28 cellular contexts compared by ENCODE assay signal in genomic region chr7:153398789-153399553, GRCh38.
"Had no signal": no experiment of that assay in that cellular context is flagged by ENCODE, and none has a peak within 500 bp of the region (broad histone marks: within the 10 kb centered on the region; RNA-seq: fewer than 3 reads in every experiment).

No MANE protein-coding gene starts in this region.

- H3K4me3 ChIP-seq: stomach, suprapubic skin, testis, thoracic aorta, thyroid gland, tibial artery, tibial nerve, transverse colon, upper lobe of left lung, upper lobe of right lung, uterus, vagina had no signal

- H3K4me1 ChIP-seq: stomach, suprapubic skin, testis, tibial artery, tibial nerve, transverse colon, upper lobe of left lung, upper lobe of right lung, uterus, vagina had no signal

- H3K27me3 ChIP-seq: stomach, suprapubic skin, testis, thyroid gland, tibial artery, tibial nerve, transverse colon, upper lobe of left lung, upper lobe of right lung, uterus, vagina had no signal

- ATAC-seq: stimulated activated memory B cell treated with anti-CD40 and anti-IgM and Interleukin-4, amounts not matched to agents 10 μg/mL and 1 μg/mL and 100 μg/mL, for 72 hours; stimulated activated naive B cell treated with anti-CD40 and anti-IgM and Interleukin-4, amounts not matched to agents 10 μg/mL and 1 μg/mL and 100 μg/mL, for 72 hours; stimulated activated naive CD8-positive, alpha-beta T cell treated with anti-CD3 and anti-CD28 coated beads, Interleukin-15, amount 100 ng/mL, for 72 hours; stimulated activated naive CD8-positive, alpha-beta T cell treated with anti-CD3 and anti-CD28 coated beads, Interleukin-15, Interleukin-2, amounts not matched to agents 100 U/mL and 50 U/mL, for 24 hours; upper lobe of right lung had no signal

- H3K27ac ChIP-seq: stomach, suprapubic skin, testis, thoracic aorta, thyroid gland, tibial artery, tibial nerve, transverse colon, upper lobe of left lung, upper lobe of right lung, uterus, vagina had no signal

- H3K36me3 Mint-ChIP-seq: stimulated activated memory B cell treated with anti-CD40 and anti-IgM and Interleukin-4, amounts not matched to agents 10 μg/mL and 1 μg/mL and 100 μg/mL, for 72 hours; stimulated activated naive B cell treated with anti-CD40 and anti-IgM and Interleukin-4, amounts not matched to agents 10 μg/mL and 1 μg/mL and 100 μg/mL, for 72 hours; type B pancreatic cell had no signal

- DNase-seq: stimulated activated CD4-positive, alpha-beta T cell treated with anti-CD3 and anti-CD28 coated beads, Interleukin-2, amount 100 ng/mL, for 48 hours; stimulated activated CD4-positive, alpha-beta T cell treated with anti-CD3 and anti-CD28 coated beads, Interleukin-4, amount 100 ng/mL, for 1 hour; stimulated activated CD4-positive, alpha-beta T cell treated with anti-CD3 and anti-CD28 coated beads, Interleukin-4, amount 100 ng/mL, for 24 hours; stimulated activated CD4-positive, alpha-beta T cell treated with anti-CD3 and anti-CD28 coated beads, Interleukin-4, amount 100 ng/mL, for 4 hours; stimulated activated CD8-positive, alpha-beta memory T cell treated with anti-CD3 and anti-CD28 coated beads, Interleukin-4, amount 100 ng/mL, for 48 hours; stimulated activated naive B cell treated with anti-CD40 and anti-IgM and Interleukin-4, amounts not matched to agents 10 μg/mL and 1 μg/mL and 100 μg/mL, for 72 hours; stimulated activated naive CD4-positive, alpha-beta T cell; stimulated activated naive CD4-positive, alpha-beta T cell treated with Interleukin-2 at 50 U/mL for 16 hours; stimulated activated naive CD8-positive, alpha-beta T cell treated with anti-CD3 and anti-CD28 coated beads, Interleukin-15, amount 100 ng/mL, for 72 hours; stimulated activated naive CD8-positive, alpha-beta T cell treated with anti-CD3 and anti-CD28 coated beads, Interleukin-15, Interleukin-2, amounts not matched to agents 100 U/mL and 50 U/mL, for 24 hours; stomach; substantia nigra; testis; tibial artery; transverse colon; trophoblast cell; upper lobe of left lung; upper lobe of right lung; uterus had no signal

- H3K27me3 Mint-ChIP-seq: stimulated activated memory B cell treated with anti-CD40 and anti-IgM and Interleukin-4, amounts not matched to agents 10 μg/mL and 1 μg/mL and 100 μg/mL, for 72 hours; stimulated activated naive B cell treated with anti-CD40 and anti-IgM and Interleukin-4, amounts not matched to agents 10 μg/mL and 1 μg/mL and 100 μg/mL, for 72 hours; stimulated activated naive CD8-positive, alpha-beta T cell treated with anti-CD3 and anti-CD28 coated beads, Interleukin-15, amount 100 ng/mL, for 72 hours; stimulated activated naive CD8-positive, alpha-beta T cell treated with anti-CD3 and anti-CD28 coated beads, Interleukin-15, Interleukin-2, amounts not matched to agents 100 ng/mL and 50 ng/mL, for 24 hours; type B pancreatic cell had no signal

- H3K4me3 Mint-ChIP-seq: stimulated activated memory B cell treated with anti-CD40 and anti-IgM and Interleukin-4, amounts not matched to agents 10 μg/mL and 1 μg/mL and 100 μg/mL, for 72 hours; stimulated activated naive B cell treated with anti-CD40 and anti-IgM and Interleukin-4, amounts not matched to agents 10 μg/mL and 1 μg/mL and 100 μg/mL, for 72 hours; stimulated activated naive CD8-positive, alpha-beta T cell treated with anti-CD3 and anti-CD28 coated beads, Interleukin-15, amount 100 ng/mL, for 72 hours; stimulated activated naive CD8-positive, alpha-beta T cell treated with anti-CD3 and anti-CD28 coated beads, Interleukin-15, Interleukin-2, amounts not matched to agents 100 ng/mL and 50 ng/mL, for 24 hours; type B pancreatic cell had no signal

- H3K36me3 ChIP-seq: stomach, suprapubic skin, thoracic aorta, thyroid gland, tibial artery, tibial nerve, transverse colon, upper lobe of left lung, upper lobe of right lung, uterus, vagina had no signal

- FAIRE-seq: urothelium cell line had no signal

- H3K9me3 ChIP-seq: suprapubic skin, testis, thoracic aorta, thyroid gland, tibial artery, tibial nerve, transverse colon, upper lobe of left lung, upper lobe of right lung, uterus, vagina had no signal

- H3K27ac Mint-ChIP-seq: stimulated activated memory B cell treated with anti-CD40 and anti-IgM and Interleukin-4, amounts not matched to agents 10 μg/mL and 1 μg/mL and 100 μg/mL, for 72 hours; stimulated activated naive B cell treated with anti-CD40 and anti-IgM and Interleukin-4, amounts not matched to agents 10 μg/mL and 1 μg/mL and 100 μg/mL, for 72 hours; stimulated activated naive CD8-positive, alpha-beta T cell treated with anti-CD3 and anti-CD28 coated beads, Interleukin-15, amount 100 ng/mL, for 72 hours; stimulated activated naive CD8-positive, alpha-beta T cell treated with anti-CD3 and anti-CD28 coated beads, Interleukin-15, Interleukin-2, amounts not matched to agents 100 ng/mL and 50 ng/mL, for 24 hours; type B pancreatic cell had no signal

- H3K4me1 Mint-ChIP-seq: stimulated activated memory B cell treated with anti-CD40 and anti-IgM and Interleukin-4, amounts not matched to agents 10 μg/mL and 1 μg/mL and 100 μg/mL, for 72 hours; stimulated activated naive B cell treated with anti-CD40 and anti-IgM and Interleukin-4, amounts not matched to agents 10 μg/mL and 1 μg/mL and 100 μg/mL, for 72 hours; stimulated activated naive CD8-positive, alpha-beta T cell treated with anti-CD3 and anti-CD28 coated beads, Interleukin-15, amount 100 ng/mL, for 72 hours had no signal
